ENCODE assay signal across 19 cellular contexts in genomic region chr3:13653631-13654279, GRCh38.
DNase-seq lines count a peak whose midpoint lies in the region; ATAC-seq and TF ChIP-seq lines count a peak whose summit lies in the region.
"Had no signal": no experiment of that assay in that cellular context is flagged by ENCODE, and none has a peak within 500 bp of the region (broad histone marks: within the 10 kb centered on the region; RNA-seq: fewer than 3 reads in every experiment).

No MANE protein-coding gene starts in this region.

- no peak overlapping the region for H3K9ac ChIP-seq in Karpas-422 (ENCODE audit: low read length)

- H3K79me2 ChIP-seq in osteoblast (ENCODE audit: insufficient read depth, low read length) = no peaks in the 10 kb centered on the region
- no peaks in the 10 kb centered on the region for H3K79me2 ChIP-seq in Karpas-422 (ENCODE audit: low read length)

- H3K4me1 ChIP-seq in osteoblast (ENCODE audit: insufficient read depth, low read length) = peaks cover under 1% of the 10 kb centered on the region
- H3K4me1 ChIP-seq in Karpas-422 (ENCODE audit: low read length) = no peaks in the 10 kb centered on the region
- H3K4me1 ChIP-seq: BE2C had no signal

- H3K27ac Mint-ChIP-seq in activated CD4-positive, alpha-beta T cell treated with anti-CD3 and anti-CD28 coated beads for 36 hours = no peak overlapping the region
- peak overlapping the region; percentile 7 for H3K27ac Mint-ChIP-seq in central memory CD8-positive, alpha-beta T cell (ENCODE audit: low read depth)
- H3K27ac Mint-ChIP-seq: activated naive CD4-positive, alpha-beta T cell treated with anti-CD3 and anti-CD28 coated beads, Interleukin-2, amount 50 U/mL, for 72 hours; activated T-cell treated with anti-CD3 and anti-CD28 coated beads, Interleukin-2, amount 50 U/mL, for 24 hours; memory B cell had no signal

- DNase-seq in activated CD4-positive, alpha-beta T cell treated with anti-CD3 and anti-CD28 coated beads for 36 hours = peak; percentile 49
- DNase-seq in activated CD4-positive, alpha-beta T cell treated with anti-CD3 and anti-CD28 coated beads, Interleukin-2, amount 50 U/mL, for 1 hour = no peak
- DNase-seq in M059J (ENCODE audit: low read depth) = peak; percentile 41
- DNase-seq in central memory CD8-positive, alpha-beta T cell (ENCODE audit: low spot score in 2 of 2) = no peak
- DNase-seq in osteoblast (ENCODE audit: insufficient read length, low spot score, missing footprints) = peak; percentile 91
- DNase-seq in GM13976 (ENCODE audit: low spot score) = no peak
- DNase-seq in Karpas-422 = no peak
- DNase-seq in SIG-M5 treated with dmso at 0.1 percent for 504 hours (lab: John Stamatoyannopoulos, UW; ENCODE audit: unreplicated experiment) = no peak
- DNase-seq: BE2C; body of pancreas; effector CD8-positive, alpha-beta T cell; natural killer cell; NCI-H2171; SHP77 treated with DMSO at 0.1 percent for 48 hours; T-cell had no signal

- no peaks in the 10 kb centered on the region for H3K36me3 ChIP-seq in osteoblast (ENCODE audit: insufficient read depth, low read length)
- no peaks in the 10 kb centered on the region for H3K36me3 ChIP-seq in Karpas-422 (ENCODE audit: insufficient read depth, low read length)
- H3K36me3 ChIP-seq: BE2C had no signal

- no peak overlapping the region for H2AFZ ChIP-seq in osteoblast (ENCODE audit: low read length)
- no peak overlapping the region for H2AFZ ChIP-seq in Karpas-422 (ENCODE audit: low read length)

- H3K4me3 ChIP-seq in osteoblast (ENCODE audit: insufficient read depth, low read length) = no peak overlapping the region
- H3K4me3 ChIP-seq in Karpas-422 (ENCODE audit: low read length) = no peak overlapping the region
- H3K4me3 ChIP-seq: body of pancreas had no signal

- H3K4me2 ChIP-seq in osteoblast (ENCODE audit: insufficient read depth, low read length) = no peak overlapping the region
- no peak overlapping the region for H3K4me2 ChIP-seq in Karpas-422 (ENCODE audit: low read depth, low read length, poor library complexity, severe bottlenecking)

- H3K9me3 ChIP-seq in osteoblast (ENCODE audit: low read depth, low read length) (no peaks in the 10 kb centered on the region), Karpas-422 (ENCODE audit: low read length) (no peaks in the 10 kb centered on the region)
- H3K9me3 ChIP-seq: BE2C, body of pancreas had no signal

- ATAC-seq in activated CD4-positive, alpha-beta T cell treated with anti-CD3 and anti-CD28 coated beads for 36 hours = no peak
- ATAC-seq in central memory CD8-positive, alpha-beta T cell (replicated peaks; ENCODE audit: extremely low read depth, poor library complexity, severe bottlenecking) = no peak
- ATAC-seq: body of pancreas, natural killer cell had no signal

- no peak overlapping the region for H3K4me3 Mint-ChIP-seq in activated CD4-positive, alpha-beta T cell treated with anti-CD3 and anti-CD28 coated beads for 36 hours
- peak overlapping the region; percentile 53 for H3K4me3 Mint-ChIP-seq in central memory CD8-positive, alpha-beta T cell
- H3K4me3 Mint-ChIP-seq: activated T-cell treated with anti-CD3 and anti-CD28 coated beads, Interleukin-2, amount 50 U/mL, for 24 hours; memory B cell; natural killer cell had no signal

- H3K36me3 Mint-ChIP-seq in activated CD4-positive, alpha-beta T cell treated with anti-CD3 and anti-CD28 coated beads for 36 hours (ENCODE audit: low read depth) = no peaks in the 10 kb centered on the region
- peaks cover 3% of the 10 kb centered on the region for H3K36me3 Mint-ChIP-seq in central memory CD8-positive, alpha-beta T cell (ENCODE audit: insufficient read depth)
- H3K36me3 Mint-ChIP-seq: activated naive CD4-positive, alpha-beta T cell treated with anti-CD3 and anti-CD28 coated beads, Interleukin-2, amount 50 U/mL, for 72 hours; memory B cell; natural killer cell; T-cell had no signal

- H4K20me1 ChIP-seq in osteoblast (ENCODE audit: insufficient read depth, low read length) (no peaks in the 10 kb centered on the region), Karpas-422 (ENCODE audit: insufficient read depth, low read depth, low read length) (peaks cover 4% of the 10 kb centered on the region; the same call in 1 of the 2 replicates)

- in situ Hi-C loops in GM13976 (cut with MboI; ENCODE audit: low sequenced_read_pairs, unreplicated experiment) = loop anchor here (10.0 kb wide), 1 partner anchor 231 kb away; the partner anchor contains the start of gene WNT7A

- H3K4me1 Mint-ChIP-seq in activated CD4-positive, alpha-beta T cell treated with anti-CD3 and anti-CD28 coated beads for 36 hours = peaks cover 31% of the 10 kb centered on the region
- H3K4me1 Mint-ChIP-seq in central memory CD8-positive, alpha-beta T cell = peaks cover 39% of the 10 kb centered on the region

- no peak overlapping the region for H3K27ac ChIP-seq in osteoblast (ENCODE audit: low read depth, low read length)
- H3K27ac ChIP-seq in Karpas-422 (ENCODE audit: low read length) = no peak overlapping the region
- H3K27ac ChIP-seq: 22Rv1, body of pancreas had no signal

- intact Hi-C loops in activated CD4-positive, alpha-beta T cell treated with anti-CD3 and anti-CD28 coated beads for 36 hours (cut with DNase I, micrococcal nuclease) = loop anchor here in 1 of 2 experiments (5.0 kb wide), 1 partner anchor 469 kb away; the partner anchor contains the start of gene CHCHD4

- H3K27me3 Mint-ChIP-seq in activated CD4-positive, alpha-beta T cell treated with anti-CD3 and anti-CD28 coated beads for 36 hours = peaks cover 2% of the 10 kb centered on the region
- peaks cover 28% of the 10 kb centered on the region for H3K27me3 Mint-ChIP-seq in central memory CD8-positive, alpha-beta T cell

- POLR2A ChIA-PET in activated CD4-positive, alpha-beta T cell treated with anti-CD3 and anti-CD28 coated beads for 36 hours (lab: Charles Lee) = no interaction called here

- CTCF ChIA-PET in activated CD4-positive, alpha-beta T cell treated with anti-CD3 and anti-CD28 coated beads for 36 hours (lab: Charles Lee) = interaction anchor here (0.6 to 12.6 kb wide), 11 partner anchors 14 to 562 kb away, joined by 3 to 246 read pairs (median 4); partner anchors contain the start of genes HDAC11 and WNT7A

- no peaks in the 10 kb centered on the region for H3K9me2 ChIP-seq in Karpas-422 (replicated peaks; ENCODE audit: insufficient read depth, low read length)

- TF ChIP-seq CTCF in osteoblast (IDR thresholded peaks at IDR 0.05; ENCODE audit: extremely low read depth, low read depth, low read length) (no peak), GM13976 (IDR thresholded peaks at IDR 0.05; ENCODE audit: borderline replicate concordance, control extremely low read depth, extremely low read depth, insufficient read depth, missing control alignments) (no peak)

- H3K9me3 Mint-ChIP-seq in activated CD4-positive, alpha-beta T cell treated with anti-CD3 and anti-CD28 coated beads for 36 hours (ENCODE audit: low read depth) = no peaks in the 10 kb centered on the region
- H3K9me3 Mint-ChIP-seq in central memory CD8-positive, alpha-beta T cell = no peaks in the 10 kb centered on the region
- H3K9me3 Mint-ChIP-seq: activated naive CD4-positive, alpha-beta T cell treated with anti-CD3 and anti-CD28 coated beads, Interleukin-2, amount 50 U/mL, for 72 hours; activated T-cell treated with anti-CD3 and anti-CD28 coated beads, Interleukin-2, amount 50 U/mL, for 24 hours; memory B cell; natural killer cell; T-cell had no signal

- H3K27me3 ChIP-seq in osteoblast (ENCODE audit: insufficient read depth, low read length) = peaks cover 7% of the 10 kb centered on the region
- no peaks in the 10 kb centered on the region for H3K27me3 ChIP-seq in Karpas-422 (ENCODE audit: low read length)
- H3K27me3 ChIP-seq: BE2C had no signal

Comparison
In these comparisons a context has a peak if more than half of its experiments do, and no peak if none do; other contexts are left out.
1. DNase-seq: peak in activated CD4-positive, alpha-beta T cell treated with anti-CD3 and anti-CD28 coated beads for 36 hours (single experiment), M059J (single experiment) and osteoblast (single experiment); none in activated CD4-positive, alpha-beta T cell treated with anti-CD3 and anti-CD28 coated beads, Interleukin-2, amount 50 U/mL, for 1 hour (single experiment), central memory CD8-positive, alpha-beta T cell (0 of 2), GM13976 (single experiment), Karpas-422 (single experiment) and SIG-M5 treated with dmso at 0.1 percent for 504 hours (single experiment).